In the genomic region with DNA sequence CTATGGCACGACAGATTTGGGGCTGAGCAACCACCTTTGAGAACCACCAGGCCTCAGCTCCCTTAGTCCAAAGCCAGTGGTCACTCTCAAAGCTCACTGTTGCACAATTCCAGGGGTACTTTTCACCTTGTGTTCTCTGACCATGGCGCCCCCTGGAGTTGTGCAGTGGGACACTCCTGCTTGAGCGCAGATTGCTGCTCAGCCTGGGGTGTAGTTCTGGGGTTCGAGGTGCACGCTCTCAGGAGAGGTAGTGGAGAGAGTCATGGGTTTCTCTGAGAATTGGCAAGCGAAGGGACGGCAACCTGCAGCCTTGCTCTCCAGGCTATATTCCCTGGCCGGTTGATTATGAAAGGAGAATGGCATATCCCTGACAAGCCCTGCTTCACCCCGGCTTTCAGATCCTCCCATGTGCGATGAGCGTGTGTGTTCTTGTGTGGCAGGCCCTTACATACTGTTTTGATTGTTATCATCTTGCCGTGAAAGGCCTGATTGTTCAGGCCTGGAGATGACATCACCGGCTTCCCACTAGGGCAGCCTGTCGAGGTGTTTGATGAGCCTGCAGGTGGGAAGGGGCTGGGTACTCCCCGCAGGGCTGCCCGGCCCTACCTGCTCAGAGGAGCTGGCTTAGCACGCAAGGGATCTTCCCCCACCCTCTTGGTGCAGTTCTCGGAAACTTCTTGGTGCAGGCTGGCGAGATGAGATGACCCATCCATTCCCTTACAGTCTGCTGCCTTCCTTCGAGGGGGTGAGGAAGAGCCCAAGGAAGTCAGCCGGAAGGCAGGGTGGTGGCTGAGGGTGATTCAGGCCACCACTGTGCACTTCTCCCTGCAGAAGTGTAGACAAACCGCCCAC, we compare ENCODE assay signal across 10 cellular contexts.
DNase-seq lines count a peak whose midpoint lies in the region; ATAC-seq, FAIRE-seq and TF ChIP-seq lines count a peak whose summit lies in the region.
"Had no signal": no experiment of that assay in that cellular context is flagged by ENCODE, and none has a peak within 500 bp of the region (broad histone marks: within the 10 kb centered on the region; RNA-seq: fewer than 3 reads in every experiment).

No MANE protein-coding gene starts in this region.

- no peak overlapping the region for H3K9ac ChIP-seq in neural progenitor cell

- H3K27ac Mint-ChIP-seq in neural progenitor cell: peak overlapping the region; percentile 78
- H3K27ac Mint-ChIP-seq in naive thymus-derived CD8-positive, alpha-beta T cell: peak overlapping the region in 1 of 10 donors; percentile 40
- H3K27ac Mint-ChIP-seq in activated naive CD4-positive, alpha-beta T cell treated with anti-CD3 and anti-CD28 coated beads, Interleukin-2, amount 50 U/mL, for 72 hours: no peak overlapping the region

- no peaks in the 10 kb centered on the region for H3K27me3 Mint-ChIP-seq in neural progenitor cell (ENCODE audit: insufficient read depth, low read depth)
- H3K27me3 Mint-ChIP-seq in naive thymus-derived CD8-positive, alpha-beta T cell: no peaks in the 10 kb centered on the region

- H3K4me1 Mint-ChIP-seq in neural progenitor cell: peaks cover 10% of the 10 kb centered on the region
- H3K4me1 Mint-ChIP-seq in naive thymus-derived CD8-positive, alpha-beta T cell: no peaks in the 10 kb centered on the region

- H3F3A ChIP-seq in neural progenitor cell (ENCODE audit: low read depth): no peaks in the 10 kb centered on the region

- H3K4me3 ChIP-seq in bronchial epithelial cell (ENCODE audit: low read depth, low read length) (no peak overlapping the region), neural progenitor cell (no peak overlapping the region)

- H4K20me1 ChIP-seq in neural progenitor cell (ENCODE audit: low read depth): no peaks in the 10 kb centered on the region

- H3K36me3 ChIP-seq in bronchial epithelial cell (ENCODE audit: control insufficient read depth, insufficient read depth, low read length): no peaks in the 10 kb centered on the region
- H3K36me3 ChIP-seq in neural progenitor cell: no peaks in the 10 kb centered on the region

- H3K9me3 Mint-ChIP-seq in neural progenitor cell: no peaks in the 10 kb centered on the region
- peaks cover 0 to 2% (median 0%) of the 10 kb centered on the region in 9 donors for H3K9me3 Mint-ChIP-seq in naive thymus-derived CD8-positive, alpha-beta T cell
- no peaks in the 10 kb centered on the region for H3K9me3 Mint-ChIP-seq in activated naive CD4-positive, alpha-beta T cell treated with anti-CD3 and anti-CD28 coated beads, Interleukin-2, amount 50 U/mL, for 72 hours

- no peaks in the 10 kb centered on the region for H3K27me3 ChIP-seq in bronchial epithelial cell (ENCODE audit: control insufficient read depth, insufficient read depth, low read length)
- H3K27me3 ChIP-seq in neural progenitor cell: no peaks in the 10 kb centered on the region

- H3K36me3 Mint-ChIP-seq in neural progenitor cell: no peaks in the 10 kb centered on the region
- peaks cover 0 to 5% (median 3%) of the 10 kb centered on the region in 3 donors for H3K36me3 Mint-ChIP-seq in naive thymus-derived CD8-positive, alpha-beta T cell
- no peaks in the 10 kb centered on the region for H3K36me3 Mint-ChIP-seq in activated naive CD4-positive, alpha-beta T cell treated with anti-CD3 and anti-CD28 coated beads, Interleukin-2, amount 50 U/mL, for 72 hours

- H3K4me3 Mint-ChIP-seq in neural progenitor cell: no peak overlapping the region
- H3K4me3 Mint-ChIP-seq in naive thymus-derived CD8-positive, alpha-beta T cell: no peak overlapping the region

- peak; percentile 98 for FAIRE-seq in bronchial epithelial cell (lab: Jason Lieb, UNC)
- FAIRE-seq: TTC549 had no signal

- POLR2A ChIA-PET in naive thymus-derived CD8-positive, alpha-beta T cell (lab: Charles Lee): no interaction called here

- H2AFZ ChIP-seq in neural progenitor cell (replicated peaks): no peak overlapping the region

- no peaks in the 10 kb centered on the region for H3K9me3 ChIP-seq in neural progenitor cell (ENCODE audit: low read depth)

- H3K4me2 ChIP-seq in neural progenitor cell: no peak overlapping the region

- DNase-seq in ELF-1 (ENCODE audit: low read depth, low spot score): peak; percentile 76
- DNase-seq in NCI-H146 treated with DMSO at 0.1 percent for 48 hours (lab: John Stamatoyannopoulos, UW; ENCODE audit: unreplicated experiment): peak; percentile 95
- peak; percentile 97 for DNase-seq in bronchial epithelial cell (ENCODE audit: low read depth)
- DNase-seq in neural progenitor cell (ENCODE audit: low spot score): no peak
- DNase-seq in naive thymus-derived CD8-positive, alpha-beta T cell: no peak
- DNase-seq in activated naive CD4-positive, alpha-beta T cell treated with anti-CD3 and anti-CD28 coated beads, Interleukin-2, amount 50 U/mL, for 72 hours (ENCODE audit: low spot score in 2 of 2): no peak
- DNase-seq in activated CD4-positive, CD25-positive, alpha-beta regulatory T cell treated with anti-CD3 and anti-CD28 coated beads, Interleukin-2, amount 50 U/mL, for 72 hours: no peak
- DNase-seq: NCI-H1092 treated with DMSO at 0.1 percent for 48 hours had no signal

- H3K27ac ChIP-seq in neural progenitor cell: no peak overlapping the region

- no peaks in the 10 kb centered on the region for H3K79me2 ChIP-seq in neural progenitor cell (ENCODE audit: low read depth)

- H3K4me1 ChIP-seq in neural progenitor cell: no peaks in the 10 kb centered on the region

- TF ChIP-seq CTCF in bronchial epithelial cell (IDR thresholded peaks at IDR 0.05; ENCODE audit: insufficient read depth, low read length, severe bottlenecking) (peak; percentile 64), neural progenitor cell (IDR thresholded peaks at IDR 0.05) (peak; percentile 29)

- ATAC-seq in naive thymus-derived CD8-positive, alpha-beta T cell: no peak
- ATAC-seq in activated naive CD4-positive, alpha-beta T cell treated with anti-CD3 and anti-CD28 coated beads, Interleukin-2, amount 50 U/mL, for 72 hours: no peak
- ATAC-seq in GM19351 (IDR thresholded peaks at IDR 0.05; ENCODE audit: unreplicated experiment): no peak

Comparison
In these comparisons a context has a peak if more than half of its experiments do, and no peak if none do; other contexts are left out.
1. DNase-seq: peak in ELF-1 (single experiment), NCI-H146 treated with DMSO at 0.1 percent for 48 hours (single experiment) and bronchial epithelial cell (single experiment); none in neural progenitor cell (single experiment), naive thymus-derived CD8-positive, alpha-beta T cell (0 of 10), activated naive CD4-positive, alpha-beta T cell treated with anti-CD3 and anti-CD28 coated beads, Interleukin-2, amount 50 U/mL, for 72 hours (0 of 2) and activated CD4-positive, CD25-positive, alpha-beta regulatory T cell treated with anti-CD3 and anti-CD28 coated beads, Interleukin-2, amount 50 U/mL, for 72 hours (single experiment).